ENCODE assay signal across 7 cellular contexts in genomic region chr21:8377093-8377841, GRCh38.
DNase-seq lines count a peak whose midpoint lies in the region; ATAC-seq and TF ChIP-seq lines count a peak whose summit lies in the region.
"Not testable (repeated sequence)": the region's sequence is repeated elsewhere in the genome, so short reads cannot be mapped to it uniquely, and the experiment has no call there.

No MANE protein-coding gene starts in this region.

- not testable (repeated sequence) for TF ChIP-seq EP300 in gastroesophageal sphincter (IDR thresholded peaks at IDR 0.05)

- not testable (repeated sequence) for H3K27ac ChIP-seq in gastroesophageal sphincter

- not testable (repeated sequence) for H3K4me3 ChIP-seq in gastroesophageal sphincter

- peak; percentile 54 for ATAC-seq in GM19023 (IDR thresholded peaks at IDR 0.05; ENCODE audit: unreplicated experiment)
- ATAC-seq in GM21529 (IDR thresholded peaks at IDR 0.05; ENCODE audit: unreplicated experiment) = peak; percentile 64
- ATAC-seq in HG02870 (IDR thresholded peaks at IDR 0.05; ENCODE audit: unreplicated experiment) = peak; percentile 69
- peak; percentile 59 for ATAC-seq in HG03354 (IDR thresholded peaks at IDR 0.05; ENCODE audit: poor library complexity, severe bottlenecking, unreplicated experiment)
- ATAC-seq in activated B cell treated with CpG ODN at 0.5 μM for 24 hours (ENCODE audit: low read depth) = peak; percentile 73
- ATAC-seq in gastroesophageal sphincter = peak; percentile 66
- peak; percentile 63 to 71 for ATAC-seq in naive thymus-derived CD8-positive, alpha-beta T cell

- intact Hi-C loops in activated B cell treated with CpG ODN at 0.5 μM for 24 hours (cut with micrococcal nuclease) = not testable (repeated sequence)

- H3K9me3 Mint-ChIP-seq in activated B cell treated with CpG ODN at 0.5 μM for 24 hours; naive thymus-derived CD8-positive, alpha-beta T cell: not testable (repeated sequence)

- H3K36me3 ChIP-seq in gastroesophageal sphincter = not testable (repeated sequence)

- WGBS in gastroesophageal sphincter (ENCODE audit: low coverage in 1 of 2), 2 donors = no CpG with 5 or more reads among the region's 22 CpGs

- CTCF ChIA-PET in activated B cell treated with CpG ODN at 0.5 μM for 24 hours (lab: Charles Lee) = not testable (repeated sequence)

- H3K4me1 Mint-ChIP-seq in activated B cell treated with CpG ODN at 0.5 μM for 24 hours; naive thymus-derived CD8-positive, alpha-beta T cell: not testable (repeated sequence)

- H3K36me3 Mint-ChIP-seq in activated B cell treated with CpG ODN at 0.5 μM for 24 hours (ENCODE audit: low read depth); naive thymus-derived CD8-positive, alpha-beta T cell: not testable (repeated sequence)

- H3K27ac Mint-ChIP-seq in activated B cell treated with CpG ODN at 0.5 μM for 24 hours; naive thymus-derived CD8-positive, alpha-beta T cell: not testable (repeated sequence)

- not testable (repeated sequence) for H3K4me3 Mint-ChIP-seq in activated B cell treated with CpG ODN at 0.5 μM for 24 hours; naive thymus-derived CD8-positive, alpha-beta T cell

- not testable (repeated sequence) for TF ChIP-seq POLR2A in gastroesophageal sphincter (IDR thresholded peaks at IDR 0.05)

- POLR2A ChIA-PET in activated B cell treated with CpG ODN at 0.5 μM for 24 hours (lab: Charles Lee); naive thymus-derived CD8-positive, alpha-beta T cell (lab: Charles Lee): not testable (repeated sequence)

- TF ChIP-seq CTCF in activated B cell treated with CpG ODN at 0.5 μM for 24 hours (IDR thresholded peaks at IDR 0.05); gastroesophageal sphincter (IDR thresholded peaks at IDR 0.05): not testable (repeated sequence)

- not testable (repeated sequence) for DNase-seq in activated B cell treated with CpG ODN at 0.5 μM for 24 hours; naive thymus-derived CD8-positive, alpha-beta T cell

- not testable (repeated sequence) for H3K27me3 Mint-ChIP-seq in activated B cell treated with CpG ODN at 0.5 μM for 24 hours; naive thymus-derived CD8-positive, alpha-beta T cell

- not testable (repeated sequence) for H3K27me3 ChIP-seq in gastroesophageal sphincter

- not testable (repeated sequence) for H3K4me1 ChIP-seq in gastroesophageal sphincter

- H3K9me3 ChIP-seq in gastroesophageal sphincter = not testable (repeated sequence)
